15 cellular contexts compared by ENCODE assay signal in genomic region chr1:86508583-86508969, GRCh38. TPM values are rescaled to one million over a fixed set of nuclear protein-coding genes. Genes with fewer than 3 reads are reported as not detected.
"Had no signal": no experiment of that assay in that cellular context is flagged by ENCODE, and none has a peak within 500 bp of the region (broad histone marks: within the 10 kb centered on the region; RNA-seq: fewer than 3 reads in every experiment).

No MANE protein-coding gene starts in this region.

- H3K27me3 ChIP-seq: ascending aorta, colonic mucosa, hepatocyte, uterus had no signal

- H3K27ac ChIP-seq: ascending aorta, colonic mucosa, hepatocyte, skin epidermis, uterus had no signal

- H3K4me3 ChIP-seq: ascending aorta, colonic mucosa, hepatocyte, skin epidermis, uterus had no signal

- H2AFZ ChIP-seq: hepatocyte had no signal

- H3K79me2 ChIP-seq: hepatocyte had no signal

- ATAC-seq: left ventricle myocardium superior had no signal

- DNase-seq: activated CD8-positive, alpha-beta memory T cell treated with anti-CD3 and anti-CD28 coated beads, Interleukin-2, amount 50 U/mL, for 48 hours; activated naive CD4-positive, alpha-beta T cell; colonic mucosa; effector CD4-positive, alpha-beta T cell; left ventricle myocardium superior had no signal

- H3K4me1 ChIP-seq: ascending aorta, uterus had no signal

- H3K36me3 ChIP-seq: ascending aorta, colonic mucosa, uterus had no signal

RNA-seq across cellular contexts. Expression of gene CLCA4, which starts 38.3 kb away (rescaled TPM):
- total RNA-seq: activated CD8-positive, alpha-beta T cell treated with anti-CD3 and anti-CD28 coated beads, Interleukin-2, amount 10 ng/mL, durations not matched to agents 7 days and 5 days; ascending aorta; endothelial cell of umbilical vein; kidney epithelial cell; left ventricle myocardium superior; osteocyte; renal cortical epithelial cell; WTC11 had no signal

RNA-seq across cellular contexts. Expression of gene CLCA1, which starts 39.8 kb away (rescaled TPM):
- total RNA-seq: activated CD8-positive, alpha-beta T cell treated with anti-CD3 and anti-CD28 coated beads, Interleukin-2, amount 10 ng/mL, durations not matched to agents 7 days and 5 days; ascending aorta; endothelial cell of umbilical vein; kidney epithelial cell; left ventricle myocardium superior; osteocyte; renal cortical epithelial cell had no signal
